Comparison of ENCODE assay signal across 7 cellular contexts in genomic region chrX:10017866-10018265, GRCh38. TPM values are rescaled to one million over a fixed set of nuclear protein-coding genes. Genes with fewer than 3 reads are reported as not detected.
DNase-seq lines count a peak whose midpoint lies in the region; ATAC-seq and TF ChIP-seq lines count a peak whose summit lies in the region.

No MANE protein-coding gene starts in this region.

- no peak for TF ChIP-seq POLR2A in gastrocnemius medialis (IDR thresholded peaks at IDR 0.05)

- peaks cover 22% of the 10 kb centered on the region for H3K4me1 ChIP-seq in OCI-LY7 (ENCODE audit: insufficient read depth, low read length, poor library complexity, severe bottlenecking)
- H3K4me1 ChIP-seq in gastrocnemius medialis, result peaks cover 0 to 3% of the 10 kb centered on the region in 2 donors

- no peak overlapping the region for H2AFZ ChIP-seq in OCI-LY7 (ENCODE audit: low read length)

- peaks cover 16% of the 10 kb centered on the region; the same call in 1 of the 2 replicates for H3K79me2 ChIP-seq in OCI-LY7 (ENCODE audit: insufficient read depth, low read depth, low read length)

- ATAC-seq in gastrocnemius medialis, result no peak
- ATAC-seq in GM18867 (IDR thresholded peaks at IDR 0.05; ENCODE audit: unreplicated experiment), result no peak
- ATAC-seq in HG03095 (IDR thresholded peaks at IDR 0.05; ENCODE audit: unreplicated experiment), result no peak
- no peak for ATAC-seq in GM21737 (IDR thresholded peaks at IDR 0.05; ENCODE audit: unreplicated experiment)

- H3K4me3 ChIP-seq in OCI-LY7 (ENCODE audit: low read depth, low read length, poor library complexity, severe bottlenecking) (peak overlapping the region; percentile 30), gastrocnemius medialis (no peak overlapping the region)

- H3K9me3 ChIP-seq in OCI-LY7 (ENCODE audit: low read length) (no peaks in the 10 kb centered on the region), gastrocnemius medialis (no peaks in the 10 kb centered on the region)

- peak; percentile 30; the same call in 1 of the 2 replicates for TF ChIP-seq CTCF in OCI-LY7 (conservative IDR thresholded peaks at IDR 0.05; ENCODE audit: low read length)
- no peak for TF ChIP-seq CTCF in gastrocnemius medialis (IDR thresholded peaks at IDR 0.05 in 4 of 5, conservative IDR thresholded peaks at IDR 0.05 in 1 of 5)

- H3K9me2 ChIP-seq in OCI-LY7 (ENCODE audit: insufficient read depth, low read length), result no peaks in the 10 kb centered on the region

- intact Hi-C loops in OCI-LY7 (cut with micrococcal nuclease; ENCODE audit: unreplicated experiment) (no loop called here), gastrocnemius medialis (cut with DNase I; ENCODE audit: low total_unique reads) (loop anchor here (5.0 to 10.0 kb wide), 2 partner anchors 34 to 1507 kb away; no protein-coding TSS in a partner anchor)

- no peaks in the 10 kb centered on the region for H3K27me3 ChIP-seq in gastrocnemius medialis

- H3K27ac ChIP-seq in OCI-LY7 (ENCODE audit: low read depth, low read length, poor library complexity, severe bottlenecking) (no peak overlapping the region), gastrocnemius medialis (peak overlapping the region in 3 of 4 donors; percentile 76 to 77 (median 77))

- CTCF ChIA-PET in OCI-LY7 (lab: Charles Lee; ENCODE audit: unreplicated experiment), result no interaction called here

- in situ Hi-C loops in gastrocnemius medialis (cut with MboI; ENCODE audit: low sequenced_read_pairs in 4 of 4), result no loop called here

- POLR2A ChIA-PET in OCI-LY7 (lab: Charles Lee), result interaction anchor here (0.9 kb wide), 1 partner anchor 99 kb away, joined by 3 read pairs; no protein-coding TSS in a partner anchor

- H4K20me1 ChIP-seq in OCI-LY7 (ENCODE audit: insufficient read depth, low read length), result peaks cover 3% of the 10 kb centered on the region; the same call in 1 of the 2 replicates

- BruUV-seq in OCI-LY7 (replicated peaks; lab: Mats Ljungman, UMichigan), result no TSS peak

- H3K4me2 ChIP-seq in OCI-LY7 (ENCODE audit: low read length), result peak overlapping the region; percentile 84

- H3K36me3 ChIP-seq in OCI-LY7 (ENCODE audit: insufficient read depth, low read length) (no peaks in the 10 kb centered on the region), gastrocnemius medialis (no peaks in the 10 kb centered on the region)

- DNase-seq in HCEC 1CT (peak; percentile 56), OCI-LY7 (ENCODE audit: low spot score) (peak; percentile 21), fibroblast of gingiva (ENCODE audit: low read depth) (peak; percentile 41), gastrocnemius medialis (no peak)

RNA-seq across cellular contexts. Expression of gene CLDN34, which starts 50.7 kb away (rescaled TPM):
- not detected in 2 replicates for total RNA-seq in OCI-LY7 (2014; rRNA removed; shearing (Covaris generic))
- total RNA-seq in OCI-LY7 (2022), result not detected in 2 replicates
- not detected for total RNA-seq in gastrocnemius medialis

Comparison
In these comparisons a context has a peak if more than half of its experiments do, and no peak if none do; other contexts are left out.
1. DNase-seq: peak in HCEC 1CT (single experiment), OCI-LY7 (single experiment) and fibroblast of gingiva (single experiment); none in gastrocnemius medialis (0 of 2).